In genomic region chr20:48295445-48295903, GRCh38 we compare ENCODE assay signal across 9 cellular contexts.
DNase-seq lines count a peak whose midpoint lies in the region; ATAC-seq and TF ChIP-seq lines count a peak whose summit lies in the region.
"Had no signal": no experiment of that assay in that cellular context is flagged by ENCODE, and none has a peak within 500 bp of the region (broad histone marks: within the 10 kb centered on the region; RNA-seq: fewer than 3 reads in every experiment).

No MANE protein-coding gene starts in this region.

- H3K4me1 ChIP-seq in aorta (ENCODE audit: control insufficient read depth in 1 of 2, insufficient read depth in 2 of 2, low read length in 2 of 2) = no peaks in the 10 kb centered on the region

- H3K9me3 ChIP-seq in aorta (ENCODE audit: control insufficient read depth, low read length) = no peaks in the 10 kb centered on the region

- H3K4me3 Mint-ChIP-seq in brain = peak overlapping the region in 1 of 5 experiments; percentile 66

- intact Hi-C loops in aorta (cut with DNase I) = loop anchor here in 1 of 2 donors (5.0 kb wide), 2 partner anchors 508 to 618 kb away; partner anchors contain the start of gene SULF2

- TF ChIP-seq CTCF in brain (conservative IDR thresholded peaks at IDR 0.05) = peak; percentile 40 to 51

- DNase-seq in SIG-M5 treated with dmso at 0.1 percent for 504 hours (lab: John Stamatoyannopoulos, UW; ENCODE audit: unreplicated experiment) (peak; percentile 99), SIG-M5 (lab: John Stamatoyannopoulos, UW) (no peak), kidney glomerular epithelial cell (lab: John Stamatoyannopoulos, UW) (peak; percentile 95), aorta (no peak)
- DNase-seq in activated effector memory CD4-positive, alpha-beta T cell treated with anti-CD3 and anti-CD28 coated beads, Interleukin-2, amount 50 U/mL, for 16 hours = no peak

- H3K27me3 Mint-ChIP-seq in brain = peaks cover 13% of the 10 kb centered on the region

- no peaks in the 10 kb centered on the region for H3K36me3 Mint-ChIP-seq in brain

- no peaks in the 10 kb centered on the region for H3K36me3 ChIP-seq in aorta (ENCODE audit: control insufficient read depth in 1 of 2, insufficient read depth in 2 of 2, low read length in 1 of 2)
- H3K36me3 ChIP-seq: tibial nerve had no signal

- H3K4me3 ChIP-seq in aorta (ENCODE audit: low read length in 2 of 2) = no peak overlapping the region
- H3K4me3 ChIP-seq: tibial nerve had no signal

- peaks cover 3 to 25% (median 10%) of the 10 kb centered on the region in 5 experiments for H3K9me3 Mint-ChIP-seq in brain

- peak overlapping the region in 3 of 5 experiments; percentile 18 to 84 (median 54) for H3K27ac Mint-ChIP-seq in brain

- H3K4me1 Mint-ChIP-seq in brain = peaks cover 83% of the 10 kb centered on the region

- 5 to 7% methylated on average over 5 of the region's 5 CpGs for WGBS in aorta, 2 donors

- peak overlapping the region; percentile 16 to 92 for H3K27ac ChIP-seq in aorta (ENCODE audit: low read depth in 1 of 2, low read length in 2 of 2)

- ATAC-seq in aorta (ENCODE audit: low FRiP score) (peak; percentile 63), HG03097 (IDR thresholded peaks at IDR 0.05; ENCODE audit: low FRiP score, unreplicated experiment) (no peak), HG03354 (IDR thresholded peaks at IDR 0.05; ENCODE audit: poor library complexity, severe bottlenecking, unreplicated experiment) (no peak)

- H3K27me3 ChIP-seq in aorta (ENCODE audit: control insufficient read depth in 1 of 2, insufficient read depth in 2 of 2, low read length in 1 of 2) = no peaks in the 10 kb centered on the region
- H3K27me3 ChIP-seq: tibial nerve had no signal

Comparison
In these comparisons a context has a peak if more than half of its experiments do, and no peak if none do; other contexts are left out.
1. DNase-seq: peak in SIG-M5 treated with dmso at 0.1 percent for 504 hours (single experiment) and kidney glomerular epithelial cell (single experiment); none in SIG-M5 (single experiment), aorta (0 of 2) and activated effector memory CD4-positive, alpha-beta T cell treated with anti-CD3 and anti-CD28 coated beads, Interleukin-2, amount 50 U/mL, for 16 hours (single experiment).